Comparison of ENCODE assay signal across 22 cellular contexts in the genomic region with DNA sequence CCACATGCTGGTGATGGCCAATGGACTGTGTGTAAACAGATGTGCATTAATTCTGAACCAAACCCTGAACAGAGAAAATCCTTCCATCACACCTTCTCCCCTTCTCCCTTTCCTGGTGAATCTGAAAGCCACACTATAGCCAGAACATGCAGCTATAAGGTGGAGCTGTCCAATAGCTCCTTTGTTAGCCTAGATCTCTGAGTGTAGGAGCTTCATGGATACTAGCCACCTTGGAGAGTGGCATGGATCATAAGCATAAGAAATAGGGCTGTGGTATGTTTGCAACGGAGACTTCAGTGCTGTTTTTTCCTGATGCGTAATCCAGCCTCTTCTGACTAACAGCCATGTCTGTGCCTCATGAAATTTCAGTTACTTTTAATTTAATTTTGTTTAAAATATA.
DNase-seq lines count a peak whose midpoint lies in the region; ATAC-seq and TF ChIP-seq lines count a peak whose summit lies in the region.
"Had no signal": no experiment of that assay in that cellular context is flagged by ENCODE, and none has a peak within 500 bp of the region (broad histone marks: within the 10 kb centered on the region; RNA-seq: fewer than 3 reads in every experiment).

No MANE protein-coding gene starts in this region.

- H3K9me3 ChIP-seq in HCT116 (ENCODE audit: control insufficient read depth in 1 of 2, insufficient read depth in 1 of 2, low read depth in 1 of 2, low read length in 2 of 2) (no peaks in the 10 kb centered on the region), fibroblast of lung (ENCODE audit: control insufficient read depth, insufficient read depth, low read depth, low read length) (no peaks in the 10 kb centered on the region)
- H3K9me3 ChIP-seq: adrenal gland, colonic mucosa, Peyer's patch, prostate gland, spleen had no signal

- H3K36me3 ChIP-seq in HCT116 (ENCODE audit: control insufficient read depth in 1 of 2, insufficient read depth in 2 of 2, low read length in 2 of 2), result no peaks in the 10 kb centered on the region
- H3K36me3 ChIP-seq in fibroblast of lung (ENCODE audit: control insufficient read depth, insufficient read depth, low read length), result no peaks in the 10 kb centered on the region
- H3K36me3 ChIP-seq: adrenal gland, colonic mucosa, Peyer's patch, prostate gland, spleen had no signal

- H3K36me3 Mint-ChIP-seq in WTC11, result no peaks in the 10 kb centered on the region
- no peaks in the 10 kb centered on the region for H3K36me3 Mint-ChIP-seq in glutamatergic neuron (ENCODE audit: unreplicated experiment)
- no peaks in the 10 kb centered on the region for H3K36me3 Mint-ChIP-seq in effector memory CD8-positive, alpha-beta T cell (ENCODE audit: insufficient read depth)
- H3K36me3 Mint-ChIP-seq: immature natural killer cell, mesothelial cell of epicardium had no signal

- no peak overlapping the region for H3K4me3 Mint-ChIP-seq in WTC11
- H3K4me3 Mint-ChIP-seq in glutamatergic neuron (ENCODE audit: unreplicated experiment), result no peak overlapping the region
- no peak overlapping the region for H3K4me3 Mint-ChIP-seq in effector memory CD8-positive, alpha-beta T cell
- H3K4me3 Mint-ChIP-seq: immature natural killer cell, mesothelial cell of epicardium, neural crest cell had no signal

- POLR2A ChIA-PET in HCT116 (lab: Charles Lee) (no interaction called here), WTC11 (lab: Charles Lee) (no interaction called here)

- H2AFZ ChIP-seq in HCT116 (ENCODE audit: low read depth, low read length, poor library complexity, severe bottlenecking), result no peak overlapping the region
- no peak overlapping the region for H2AFZ ChIP-seq in fibroblast of lung (ENCODE audit: low read length)

- H3K79me2 ChIP-seq in HCT116 (ENCODE audit: insufficient read depth, low read length) (no peaks in the 10 kb centered on the region), fibroblast of lung (ENCODE audit: control insufficient read depth, insufficient read depth, low read length) (no peaks in the 10 kb centered on the region)

- no peak for DNase-seq in HCT116 (ENCODE audit: low read depth, low spot score)
- DNase-seq in WTC11 (ENCODE audit: low spot score), result no peak
- peak; percentile 18 to 45 for DNase-seq in fibroblast of lung (ENCODE audit: low read depth in 2 of 2)
- DNase-seq in renal cortical epithelial cell (ENCODE audit: low read depth), result peak; percentile 30
- DNase-seq in glutamatergic neuron, result no peak
- no peak for DNase-seq in left colon
- DNase-seq in effector memory CD8-positive, alpha-beta T cell, result no peak
- DNase-seq: activated CD4-positive, CD25-positive, alpha-beta regulatory T cell treated with anti-CD3 and anti-CD28 coated beads, Interleukin-2, amount 50 U/mL, for 72 hours; adrenal gland; colonic mucosa; GF-D8; immature natural killer cell; MM.1S; NCI-H1694 treated with DMSO at 0.1 percent for 48 hours; NCI-H2227 treated with DMSO at 0.1 percent for 48 hours; Peyer's patch; spleen; T-helper 9 cell had no signal

- H3K9me3 Mint-ChIP-seq in WTC11, result peaks cover 12% of the 10 kb centered on the region
- no peaks in the 10 kb centered on the region for H3K9me3 Mint-ChIP-seq in glutamatergic neuron (ENCODE audit: unreplicated experiment)
- H3K9me3 Mint-ChIP-seq in effector memory CD8-positive, alpha-beta T cell, result no peaks in the 10 kb centered on the region
- H3K9me3 Mint-ChIP-seq: immature natural killer cell had no signal

- H3K4me1 Mint-ChIP-seq in WTC11 (peaks cover 13% of the 10 kb centered on the region), glutamatergic neuron (ENCODE audit: low read depth, unreplicated experiment) (no peaks in the 10 kb centered on the region)
- H3K4me1 Mint-ChIP-seq in effector memory CD8-positive, alpha-beta T cell (ENCODE audit: low read depth in 2 of 2), result peaks cover 7 to 20% of the 10 kb centered on the region in 2 donors

- RAD21 ChIA-PET in HCT116 (lab: Charles Lee; ENCODE audit: low non-redundant PET in 1 of 2, low total read pairs in 2 of 2, uncharacterized antibody in 2 of 2, unreplicated experiment in 2 of 2), result no interaction called here

- H3K4me3 ChIP-seq in HCT116 (replicated peaks in 1 of 2; ENCODE audit: low read depth in 1 of 2, low read length in 2 of 2) (no peak overlapping the region), fibroblast of lung (replicated peaks in 1 of 4; ENCODE audit: control extremely low read depth in 1 of 4, insufficient read depth in 1 of 4, low read depth in 3 of 4, low read length in 4 of 4) (no peak overlapping the region)
- H3K4me3 ChIP-seq: adrenal gland, colonic mucosa, Peyer's patch, prostate gland, spleen had no signal

- no TSS peak for BruUV-seq in HCT116 (replicated peaks; lab: Mats Ljungman, UMichigan)

- H3K9me2 ChIP-seq in HCT116 (ENCODE audit: insufficient read depth), result no peaks in the 10 kb centered on the region

- H3K27ac ChIP-seq in HCT116 (ENCODE audit: low read depth, low read length) (no peak overlapping the region), fibroblast of lung (ENCODE audit: insufficient read depth, low read length) (no peak overlapping the region)
- H3K27ac ChIP-seq: adrenal gland, colonic mucosa, epithelial cell of prostate, Peyer's patch, prostate gland, spleen had no signal

- H3K27me3 Mint-ChIP-seq in WTC11 (ENCODE audit: low read depth) (no peaks in the 10 kb centered on the region), glutamatergic neuron (ENCODE audit: unreplicated experiment) (no peaks in the 10 kb centered on the region)
- peaks cover 0 to 5% of the 10 kb centered on the region in 2 donors for H3K27me3 Mint-ChIP-seq in effector memory CD8-positive, alpha-beta T cell

- H3K4me1 ChIP-seq in HCT116 (ENCODE audit: control insufficient read depth in 1 of 2, insufficient read depth in 2 of 2, low read length in 2 of 2) (peaks cover 17 to 36% of the 10 kb centered on the region in 2 experiments), fibroblast of lung (ENCODE audit: control insufficient read depth, extremely low read depth, insufficient read depth, low read length) (peaks cover 7% of the 10 kb centered on the region)

- no peak overlapping the region for H3K9ac ChIP-seq in HCT116 (ENCODE audit: low read length)
- no peak overlapping the region for H3K9ac ChIP-seq in fibroblast of lung (ENCODE audit: insufficient read depth, low read length)

- intact Hi-C loops in HCT116 (cut with micrococcal nuclease) (no loop called here), left colon (cut with DNase I, micrococcal nuclease) (no loop called here)

- no peak for ATAC-seq in HCT116
- ATAC-seq in WTC11, result peak; percentile 56; the same call in 1 of the 2 replicates
- ATAC-seq in left colon, result no peak
- ATAC-seq in effector memory CD8-positive, alpha-beta T cell (replicated peaks), result no peak

- H4K20me1 ChIP-seq in HCT116 (ENCODE audit: insufficient read depth), result no peaks in the 10 kb centered on the region
- no peaks in the 10 kb centered on the region for H4K20me1 ChIP-seq in fibroblast of lung (ENCODE audit: control insufficient read depth, extremely low read depth, insufficient read depth, low read length)

- no peak for TF ChIP-seq CTCF in HCT116 (IDR thresholded peaks at IDR 0.05 in 2 of 3, conservative IDR thresholded peaks at IDR 0.05 in 1 of 3; ENCODE audit: borderline replicate concordance in 1 of 3, insufficient read depth in 1 of 3, low read depth in 2 of 3, low read length in 2 of 3)
- TF ChIP-seq CTCF in WTC11 (IDR thresholded peaks at IDR 0.05), result no peak
- TF ChIP-seq CTCF in fibroblast of lung (conservative IDR thresholded peaks at IDR 0.05 in 1 of 2, IDR thresholded peaks at IDR 0.05 in 1 of 2; ENCODE audit: low read depth in 1 of 2, low read length in 2 of 2), result no peak
- no peak for TF ChIP-seq CTCF in glutamatergic neuron (IDR thresholded peaks at IDR 0.05; ENCODE audit: partially characterized antibody, unreplicated experiment)

- no peaks in the 10 kb centered on the region for H3K27me3 ChIP-seq in HCT116 (ENCODE audit: insufficient read depth, low read length)
- H3K27me3 ChIP-seq in fibroblast of lung (ENCODE audit: control insufficient read depth, insufficient read depth, low read length), result no peaks in the 10 kb centered on the region
- H3K27me3 ChIP-seq: adrenal gland, colonic mucosa, Peyer's patch, spleen had no signal

- H3K4me2 ChIP-seq in HCT116 (ENCODE audit: low read length), result no peak overlapping the region
- no peak overlapping the region for H3K4me2 ChIP-seq in fibroblast of lung (ENCODE audit: extremely low read depth, insufficient read depth, low read length)

- no peak for TF ChIP-seq POLR2A in HCT116 (IDR thresholded peaks at IDR 0.05; ENCODE audit: borderline replicate concordance, extremely low read depth, insufficient read depth, insufficient read length)

- TF ChIP-seq RAD21 in HCT116 (IDR thresholded peaks at IDR 0.05; ENCODE audit: low read depth), result no peak

- CTCF ChIA-PET in HCT116 (lab: Charles Lee) (no interaction called here), WTC11 (lab: Charles Lee) (no interaction called here)

- H3K27ac Mint-ChIP-seq in WTC11 (no peak overlapping the region), glutamatergic neuron (ENCODE audit: unreplicated experiment) (no peak overlapping the region)
- H3K27ac Mint-ChIP-seq in effector memory CD8-positive, alpha-beta T cell, result no peak overlapping the region
- H3K27ac Mint-ChIP-seq: immature natural killer cell, mesothelial cell of epicardium had no signal

TF ChIP-seq in WTC11, 78 proteins besides CTCF, POLR2A, EP300 and RAD21 (continues in another document):
- TF ChIP-seq NR2C2 (CRISPR knock-in tag; IDR thresholded peaks at IDR 0.05), result no peak
- TF ChIP-seq, protein P1, sequence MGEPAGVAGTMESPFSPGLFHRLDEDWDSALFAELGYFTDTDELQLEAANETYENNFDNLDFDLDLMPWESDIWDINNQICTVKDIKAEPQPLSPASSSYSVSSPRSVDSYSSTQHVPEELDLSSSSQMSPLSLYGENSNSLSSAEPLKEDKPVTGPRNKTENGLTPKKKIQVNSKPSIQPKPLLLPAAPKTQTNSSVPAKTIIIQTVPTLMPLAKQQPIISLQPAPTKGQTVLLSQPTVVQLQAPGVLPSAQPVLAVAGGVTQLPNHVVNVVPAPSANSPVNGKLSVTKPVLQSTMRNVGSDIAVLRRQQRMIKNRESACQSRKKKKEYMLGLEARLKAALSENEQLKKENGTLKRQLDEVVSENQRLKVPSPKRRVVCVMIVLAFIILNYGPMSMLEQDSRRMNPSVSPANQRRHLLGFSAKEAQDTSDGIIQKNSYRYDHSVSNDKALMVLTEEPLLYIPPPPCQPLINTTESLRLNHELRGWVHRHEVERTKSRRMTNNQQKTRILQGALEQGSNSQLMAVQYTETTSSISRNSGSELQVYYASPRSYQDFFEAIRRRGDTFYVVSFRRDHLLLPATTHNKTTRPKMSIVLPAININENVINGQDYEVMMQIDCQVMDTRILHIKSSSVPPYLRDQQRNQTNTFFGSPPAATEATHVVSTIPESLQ (CRISPR knock-in tag; IDR thresholded peaks at IDR 0.05), result no peak

Comparison
In these comparisons a context has a peak if more than half of its experiments do, and no peak if none do; other contexts are left out.
1. DNase-seq: peak in fibroblast of lung (2 of 2) and renal cortical epithelial cell (single experiment); none in HCT116 (single experiment), WTC11 (single experiment), glutamatergic neuron (single experiment), left colon (0 of 2) and effector memory CD8-positive, alpha-beta T cell (0 of 3).